In the genomic region with DNA sequence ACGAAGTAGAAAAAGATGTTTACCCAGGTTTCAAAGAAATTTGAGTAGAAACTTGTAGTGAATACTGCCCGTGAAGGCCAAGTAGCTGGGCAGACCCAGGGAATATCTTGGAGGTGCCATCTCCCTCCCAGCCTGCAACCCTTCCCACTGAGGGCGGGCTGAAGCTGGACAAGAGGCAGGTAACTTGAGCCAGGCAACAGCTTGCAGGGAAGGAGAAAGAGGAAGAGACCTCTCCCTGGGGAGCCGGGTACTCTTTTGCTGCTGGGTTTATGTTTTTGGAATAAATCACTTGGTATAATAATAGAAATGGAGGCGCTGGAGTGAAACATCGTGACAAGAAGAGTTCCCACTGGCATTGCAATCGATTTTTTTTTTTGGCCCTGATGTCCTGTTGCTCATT, we compare ENCODE assay signal across 1 cellular context.
TF ChIP-seq lines count a peak whose summit lies in the region.

No MANE protein-coding gene starts in this region.

TF ChIP-seq in GM23338, 12 proteins besides CTCF, POLR2A, EP300 and RAD21 (continued from another document):
- TF ChIP-seq, protein P1, sequence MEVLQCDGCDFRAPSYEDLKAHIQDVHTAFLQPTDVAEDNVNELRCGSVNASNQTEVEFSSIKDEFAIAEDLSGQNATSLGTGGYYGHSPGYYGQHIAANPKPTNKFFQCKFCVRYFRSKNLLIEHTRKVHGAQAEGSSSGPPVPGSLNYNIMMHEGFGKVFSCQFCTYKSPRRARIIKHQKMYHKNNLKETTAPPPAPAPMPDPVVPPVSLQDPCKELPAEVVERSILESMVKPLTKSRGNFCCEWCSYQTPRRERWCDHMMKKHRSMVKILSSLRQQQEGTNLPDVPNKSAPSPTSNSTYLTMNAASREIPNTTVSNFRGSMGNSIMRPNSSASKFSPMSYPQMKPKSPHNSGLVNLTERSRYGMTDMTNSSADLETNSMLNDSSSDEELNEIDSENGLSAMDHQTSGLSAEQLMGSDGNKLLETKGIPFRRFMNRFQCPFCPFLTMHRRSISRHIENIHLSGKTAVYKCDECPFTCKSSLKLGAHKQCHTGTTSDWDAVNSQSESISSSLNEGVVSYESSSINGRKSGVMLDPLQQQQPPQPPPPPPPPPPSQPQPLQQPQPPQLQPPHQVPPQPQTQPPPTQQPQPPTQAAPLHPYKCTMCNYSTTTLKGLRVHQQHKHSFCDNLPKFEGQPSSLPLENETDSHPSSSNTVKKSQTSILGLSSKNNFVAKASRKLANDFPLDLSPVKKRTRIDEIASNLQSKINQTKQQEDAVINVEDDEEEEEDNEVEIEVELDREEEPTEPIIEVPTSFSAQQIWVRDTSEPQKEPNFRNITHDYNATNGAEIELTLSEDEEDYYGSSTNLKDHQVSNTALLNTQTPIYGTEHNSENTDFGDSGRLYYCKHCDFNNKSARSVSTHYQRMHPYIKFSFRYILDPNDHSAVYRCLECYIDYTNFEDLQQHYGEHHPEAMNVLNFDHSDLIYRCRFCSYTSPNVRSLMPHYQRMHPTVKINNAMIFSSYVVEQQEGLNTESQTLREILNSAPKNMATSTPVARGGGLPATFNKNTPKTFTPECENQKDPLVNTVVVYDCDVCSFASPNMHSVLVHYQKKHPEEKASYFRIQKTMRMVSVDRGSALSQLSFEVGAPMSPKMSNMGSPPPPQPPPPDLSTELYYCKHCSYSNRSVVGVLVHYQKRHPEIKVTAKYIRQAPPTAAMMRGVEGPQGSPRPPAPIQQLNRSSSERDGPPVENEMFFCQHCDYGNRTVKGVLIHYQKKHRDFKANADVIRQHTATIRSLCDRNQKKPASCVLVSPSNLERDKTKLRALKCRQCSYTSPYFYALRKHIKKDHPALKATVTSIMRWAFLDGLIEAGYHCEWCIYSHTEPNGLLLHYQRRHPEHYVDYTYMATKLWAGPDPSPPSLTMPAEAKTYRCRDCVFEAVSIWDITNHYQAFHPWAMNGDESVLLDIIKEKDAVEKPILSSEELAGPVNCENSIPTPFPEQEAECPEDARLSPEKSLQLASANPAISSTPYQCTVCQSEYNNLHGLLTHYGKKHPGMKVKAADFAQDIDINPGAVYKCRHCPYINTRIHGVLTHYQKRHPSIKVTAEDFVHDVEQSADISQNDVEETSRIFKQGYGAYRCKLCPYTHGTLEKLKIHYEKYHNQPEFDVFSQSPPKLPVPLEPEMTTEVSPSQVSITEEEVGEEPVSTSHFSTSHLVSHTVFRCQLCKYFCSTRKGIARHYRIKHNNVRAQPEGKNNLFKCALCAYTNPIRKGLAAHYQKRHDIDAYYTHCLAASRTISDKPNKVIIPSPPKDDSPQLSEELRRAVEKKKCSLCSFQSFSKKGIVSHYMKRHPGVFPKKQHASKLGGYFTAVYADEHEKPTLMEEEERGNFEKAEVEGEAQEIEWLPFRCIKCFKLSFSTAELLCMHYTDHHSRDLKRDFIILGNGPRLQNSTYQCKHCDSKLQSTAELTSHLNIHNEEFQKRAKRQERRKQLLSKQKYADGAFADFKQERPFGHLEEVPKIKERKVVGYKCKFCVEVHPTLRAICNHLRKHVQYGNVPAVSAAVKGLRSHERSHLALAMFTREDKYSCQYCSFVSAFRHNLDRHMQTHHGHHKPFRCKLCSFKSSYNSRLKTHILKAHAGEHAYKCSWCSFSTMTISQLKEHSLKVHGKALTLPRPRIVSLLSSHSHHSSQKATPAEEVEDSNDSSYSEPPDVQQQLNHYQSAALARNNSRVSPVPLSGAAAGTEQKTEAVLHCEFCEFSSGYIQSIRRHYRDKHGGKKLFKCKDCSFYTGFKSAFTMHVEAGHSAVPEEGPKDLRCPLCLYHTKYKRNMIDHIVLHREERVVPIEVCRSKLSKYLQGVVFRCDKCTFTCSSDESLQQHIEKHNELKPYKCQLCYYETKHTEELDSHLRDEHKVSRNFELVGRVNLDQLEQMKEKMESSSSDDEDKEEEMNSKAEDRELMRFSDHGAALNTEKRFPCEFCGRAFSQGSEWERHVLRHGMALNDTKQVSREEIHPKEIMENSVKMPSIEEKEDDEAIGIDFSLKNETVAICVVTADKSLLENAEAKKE (CRISPR knock-in tag; IDR thresholded peaks at IDR 0.05) = no peak
- TF ChIP-seq JUNB (IDR thresholded peaks at IDR 0.05; ENCODE audit: unreplicated experiment) (no peak), POLR2AphosphoS5 (IDR thresholded peaks at IDR 0.05; ENCODE audit: low read depth) (no peak), NANOG (IDR thresholded peaks at IDR 0.05; ENCODE audit: borderline replicate concordance) (no peak)
- TF ChIP-seq, protein P2, sequence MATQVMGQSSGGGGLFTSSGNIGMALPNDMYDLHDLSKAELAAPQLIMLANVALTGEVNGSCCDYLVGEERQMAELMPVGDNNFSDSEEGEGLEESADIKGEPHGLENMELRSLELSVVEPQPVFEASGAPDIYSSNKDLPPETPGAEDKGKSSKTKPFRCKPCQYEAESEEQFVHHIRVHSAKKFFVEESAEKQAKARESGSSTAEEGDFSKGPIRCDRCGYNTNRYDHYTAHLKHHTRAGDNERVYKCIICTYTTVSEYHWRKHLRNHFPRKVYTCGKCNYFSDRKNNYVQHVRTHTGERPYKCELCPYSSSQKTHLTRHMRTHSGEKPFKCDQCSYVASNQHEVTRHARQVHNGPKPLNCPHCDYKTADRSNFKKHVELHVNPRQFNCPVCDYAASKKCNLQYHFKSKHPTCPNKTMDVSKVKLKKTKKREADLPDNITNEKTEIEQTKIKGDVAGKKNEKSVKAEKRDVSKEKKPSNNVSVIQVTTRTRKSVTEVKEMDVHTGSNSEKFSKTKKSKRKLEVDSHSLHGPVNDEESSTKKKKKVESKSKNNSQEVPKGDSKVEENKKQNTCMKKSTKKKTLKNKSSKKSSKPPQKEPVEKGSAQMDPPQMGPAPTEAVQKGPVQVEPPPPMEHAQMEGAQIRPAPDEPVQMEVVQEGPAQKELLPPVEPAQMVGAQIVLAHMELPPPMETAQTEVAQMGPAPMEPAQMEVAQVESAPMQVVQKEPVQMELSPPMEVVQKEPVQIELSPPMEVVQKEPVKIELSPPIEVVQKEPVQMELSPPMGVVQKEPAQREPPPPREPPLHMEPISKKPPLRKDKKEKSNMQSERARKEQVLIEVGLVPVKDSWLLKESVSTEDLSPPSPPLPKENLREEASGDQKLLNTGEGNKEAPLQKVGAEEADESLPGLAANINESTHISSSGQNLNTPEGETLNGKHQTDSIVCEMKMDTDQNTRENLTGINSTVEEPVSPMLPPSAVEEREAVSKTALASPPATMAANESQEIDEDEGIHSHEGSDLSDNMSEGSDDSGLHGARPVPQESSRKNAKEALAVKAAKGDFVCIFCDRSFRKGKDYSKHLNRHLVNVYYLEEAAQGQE (IDR thresholded peaks at IDR 0.05; ENCODE audit: unreplicated experiment) = no peak
